Comparison of ENCODE assay signal across 1 cellular context in the genomic region with DNA sequence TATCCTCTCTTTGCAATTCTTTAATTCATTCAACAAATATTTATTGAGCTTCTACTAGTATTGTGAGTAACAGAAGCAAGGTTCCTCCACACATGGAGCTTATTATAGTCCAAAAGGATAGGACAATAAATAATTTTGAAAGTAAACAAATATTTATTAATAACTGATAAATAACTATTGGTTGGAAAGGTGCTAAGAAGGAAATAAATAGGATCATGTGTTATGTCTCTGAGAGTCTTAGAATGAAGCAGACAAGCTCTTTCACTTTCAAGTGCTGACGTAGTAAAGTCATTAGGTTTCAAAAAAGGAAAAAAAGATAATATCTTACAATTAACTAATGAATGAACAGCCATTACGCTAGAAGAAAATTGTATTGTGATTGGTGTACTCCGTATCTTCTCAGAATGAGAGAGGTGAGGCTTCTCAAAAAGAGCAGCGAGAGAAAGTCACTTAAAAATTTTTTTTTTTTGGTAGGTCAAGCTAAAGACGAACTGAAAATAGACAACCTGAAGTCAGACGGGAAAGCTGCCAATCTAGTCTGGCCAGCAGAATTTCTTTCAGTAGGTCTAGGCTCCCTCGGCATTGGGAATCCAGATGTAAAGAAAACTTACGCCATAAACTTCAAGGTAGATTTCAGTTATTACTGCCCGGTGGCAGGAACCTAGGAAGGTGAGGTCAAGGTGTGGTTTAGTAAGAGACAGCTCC.
TF ChIP-seq lines count a peak whose summit lies in the region.

No MANE protein-coding gene starts in this region.

TF ChIP-seq in K562, 482 proteins besides CTCF, POLR2A, EP300 and RAD21 (continued from another document and continues in another):
- TF ChIP-seq, protein P1, sequence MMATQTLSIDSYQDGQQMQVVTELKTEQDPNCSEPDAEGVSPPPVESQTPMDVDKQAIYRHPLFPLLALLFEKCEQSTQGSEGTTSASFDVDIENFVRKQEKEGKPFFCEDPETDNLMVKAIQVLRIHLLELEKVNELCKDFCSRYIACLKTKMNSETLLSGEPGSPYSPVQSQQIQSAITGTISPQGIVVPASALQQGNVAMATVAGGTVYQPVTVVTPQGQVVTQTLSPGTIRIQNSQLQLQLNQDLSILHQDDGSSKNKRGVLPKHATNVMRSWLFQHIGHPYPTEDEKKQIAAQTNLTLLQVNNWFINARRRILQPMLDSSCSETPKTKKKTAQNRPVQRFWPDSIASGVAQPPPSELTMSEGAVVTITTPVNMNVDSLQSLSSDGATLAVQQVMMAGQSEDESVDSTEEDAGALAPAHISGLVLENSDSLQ (IDR thresholded peaks at IDR 0.05), result peak; percentile 35; the same call in 1 of the 2 replicates
- TF ChIP-seq, protein P2, sequence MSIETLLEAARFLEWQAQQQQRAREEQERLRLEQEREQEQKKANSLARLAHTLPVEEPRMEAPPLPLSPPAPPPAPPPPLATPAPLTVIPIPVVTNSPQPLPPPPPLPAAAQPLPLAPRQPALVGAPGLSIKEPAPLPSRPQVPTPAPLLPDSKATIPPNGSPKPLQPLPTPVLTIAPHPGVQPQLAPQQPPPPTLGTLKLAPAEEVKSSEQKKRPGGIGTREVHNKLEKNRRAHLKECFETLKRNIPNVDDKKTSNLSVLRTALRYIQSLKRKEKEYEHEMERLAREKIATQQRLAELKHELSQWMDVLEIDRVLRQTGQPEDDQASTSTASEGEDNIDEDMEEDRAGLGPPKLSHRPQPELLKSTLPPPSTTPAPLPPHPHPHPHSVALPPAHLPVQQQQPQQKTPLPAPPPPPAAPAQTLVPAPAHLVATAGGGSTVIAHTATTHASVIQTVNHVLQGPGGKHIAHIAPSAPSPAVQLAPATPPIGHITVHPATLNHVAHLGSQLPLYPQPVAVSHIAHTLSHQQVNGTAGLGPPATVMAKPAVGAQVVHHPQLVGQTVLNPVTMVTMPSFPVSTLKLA (conservative IDR thresholded peaks at IDR 0.05), result 0 out of 4 replicates have a peak, but pooled peaks of 1 of the 2 experiments have one; percentile 24
- peak in 1 of 2 experiments; percentile 35; a peak in 1 of 4 replicates for TF ChIP-seq ARNT (IDR thresholded peaks at IDR 0.05)
- TF ChIP-seq POLR2H (tag; IDR thresholded peaks at IDR 0.05; ENCODE audit: low read depth), result no peak
- peak; percentile 9; the same call in 1 of the 2 replicates for TF ChIP-seq ZNF316 (IDR thresholded peaks at IDR 0.05)
- TF ChIP-seq TRIM24 (IDR thresholded peaks at IDR 0.05), result 0 out of 4 replicates have a peak, but pooled peaks of 1 of the 2 experiments have one; percentile 16
- no peak for TF ChIP-seq ZBED1 (IDR thresholded peaks at IDR 0.05)
- TF ChIP-seq, protein P3, sequence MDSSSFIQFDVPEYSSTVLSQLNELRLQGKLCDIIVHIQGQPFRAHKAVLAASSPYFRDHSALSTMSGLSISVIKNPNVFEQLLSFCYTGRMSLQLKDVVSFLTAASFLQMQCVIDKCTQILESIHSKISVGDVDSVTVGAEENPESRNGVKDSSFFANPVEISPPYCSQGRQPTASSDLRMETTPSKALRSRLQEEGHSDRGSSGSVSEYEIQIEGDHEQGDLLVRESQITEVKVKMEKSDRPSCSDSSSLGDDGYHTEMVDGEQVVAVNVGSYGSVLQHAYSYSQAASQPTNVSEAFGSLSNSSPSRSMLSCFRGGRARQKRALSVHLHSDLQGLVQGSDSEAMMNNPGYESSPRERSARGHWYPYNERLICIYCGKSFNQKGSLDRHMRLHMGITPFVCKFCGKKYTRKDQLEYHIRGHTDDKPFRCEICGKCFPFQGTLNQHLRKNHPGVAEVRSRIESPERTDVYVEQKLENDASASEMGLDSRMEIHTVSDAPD (CRISPR knock-in tag; IDR thresholded peaks at IDR 0.05), result no peak
- TF ChIP-seq RCOR1 (IDR thresholded peaks at IDR 0.05; ENCODE audit: borderline replicate concordance in 1 of 2, low read depth in 2 of 2, low read length in 2 of 2), result no peak
- TF ChIP-seq DACH1 (IDR thresholded peaks at IDR 0.05; ENCODE audit: partially characterized antibody), result peak; percentile 68
- TF ChIP-seq BRD9 (IDR thresholded peaks at IDR 0.05; ENCODE audit: low read depth, partially characterized antibody), result peak; percentile 52
- TF ChIP-seq NFIX (CRISPR knock-in tag; IDR thresholded peaks at IDR 0.05; ENCODE audit: low read depth), result no peak
- TF ChIP-seq KDM2B (CRISPR knock-in tag; IDR thresholded peaks at IDR 0.05), result no peak
- TF ChIP-seq, protein P4, sequence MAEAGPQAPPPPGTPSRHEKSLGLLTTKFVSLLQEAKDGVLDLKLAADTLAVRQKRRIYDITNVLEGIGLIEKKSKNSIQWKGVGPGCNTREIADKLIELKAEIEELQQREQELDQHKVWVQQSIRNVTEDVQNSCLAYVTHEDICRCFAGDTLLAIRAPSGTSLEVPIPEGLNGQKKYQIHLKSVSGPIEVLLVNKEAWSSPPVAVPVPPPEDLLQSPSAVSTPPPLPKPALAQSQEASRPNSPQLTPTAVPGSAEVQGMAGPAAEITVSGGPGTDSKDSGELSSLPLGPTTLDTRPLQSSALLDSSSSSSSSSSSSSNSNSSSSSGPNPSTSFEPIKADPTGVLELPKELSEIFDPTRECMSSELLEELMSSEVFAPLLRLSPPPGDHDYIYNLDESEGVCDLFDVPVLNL (CRISPR knock-in tag; IDR thresholded peaks at IDR 0.05; ENCODE audit: low read depth), result no peak
- TF ChIP-seq, protein P5, sequence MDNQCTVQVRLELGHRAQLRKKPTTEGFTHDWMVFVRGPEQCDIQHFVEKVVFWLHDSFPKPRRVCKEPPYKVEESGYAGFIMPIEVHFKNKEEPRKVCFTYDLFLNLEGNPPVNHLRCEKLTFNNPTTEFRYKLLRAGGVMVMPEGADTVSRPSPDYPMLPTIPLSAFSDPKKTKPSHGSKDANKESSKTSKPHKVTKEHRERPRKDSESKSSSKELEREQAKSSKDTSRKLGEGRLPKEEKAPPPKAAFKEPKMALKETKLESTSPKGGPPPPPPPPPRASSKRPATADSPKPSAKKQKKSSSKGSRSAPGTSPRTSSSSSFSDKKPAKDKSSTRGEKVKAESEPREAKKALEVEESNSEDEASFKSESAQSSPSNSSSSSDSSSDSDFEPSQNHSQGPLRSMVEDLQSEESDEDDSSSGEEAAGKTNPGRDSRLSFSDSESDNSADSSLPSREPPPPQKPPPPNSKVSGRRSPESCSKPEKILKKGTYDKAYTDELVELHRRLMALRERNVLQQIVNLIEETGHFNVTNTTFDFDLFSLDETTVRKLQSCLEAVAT (IDR thresholded peaks at IDR 0.05), result peak in 1 of 2 experiments; percentile 14; a peak in 1 of 4 replicates
- TF ChIP-seq HIVEP1 (CRISPR knock-in tag; IDR thresholded peaks at IDR 0.05), result no peak
- peak; percentile 61 for TF ChIP-seq HDAC2 (IDR thresholded peaks at IDR 0.05)
- TF ChIP-seq, protein P6, sequence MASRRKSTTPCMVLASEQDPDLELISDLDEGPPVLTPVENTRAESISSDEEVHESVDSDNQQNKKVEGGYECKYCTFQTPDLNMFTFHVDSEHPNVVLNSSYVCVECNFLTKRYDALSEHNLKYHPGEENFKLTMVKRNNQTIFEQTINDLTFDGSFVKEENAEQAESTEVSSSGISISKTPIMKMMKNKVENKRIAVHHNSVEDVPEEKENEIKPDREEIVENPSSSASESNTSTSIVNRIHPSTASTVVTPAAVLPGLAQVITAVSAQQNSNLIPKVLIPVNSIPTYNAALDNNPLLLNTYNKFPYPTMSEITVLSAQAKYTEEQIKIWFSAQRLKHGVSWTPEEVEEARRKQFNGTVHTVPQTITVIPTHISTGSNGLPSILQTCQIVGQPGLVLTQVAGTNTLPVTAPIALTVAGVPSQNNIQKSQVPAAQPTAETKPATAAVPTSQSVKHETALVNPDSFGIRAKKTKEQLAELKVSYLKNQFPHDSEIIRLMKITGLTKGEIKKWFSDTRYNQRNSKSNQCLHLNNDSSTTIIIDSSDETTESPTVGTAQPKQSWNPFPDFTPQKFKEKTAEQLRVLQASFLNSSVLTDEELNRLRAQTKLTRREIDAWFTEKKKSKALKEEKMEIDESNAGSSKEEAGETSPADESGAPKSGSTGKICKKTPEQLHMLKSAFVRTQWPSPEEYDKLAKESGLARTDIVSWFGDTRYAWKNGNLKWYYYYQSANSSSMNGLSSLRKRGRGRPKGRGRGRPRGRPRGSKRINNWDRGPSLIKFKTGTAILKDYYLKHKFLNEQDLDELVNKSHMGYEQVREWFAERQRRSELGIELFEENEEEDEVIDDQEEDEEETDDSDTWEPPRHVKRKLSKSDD (conservative IDR thresholded peaks at IDR 0.05; ENCODE audit: low read length), result no peak
- TF ChIP-seq, protein P7, sequence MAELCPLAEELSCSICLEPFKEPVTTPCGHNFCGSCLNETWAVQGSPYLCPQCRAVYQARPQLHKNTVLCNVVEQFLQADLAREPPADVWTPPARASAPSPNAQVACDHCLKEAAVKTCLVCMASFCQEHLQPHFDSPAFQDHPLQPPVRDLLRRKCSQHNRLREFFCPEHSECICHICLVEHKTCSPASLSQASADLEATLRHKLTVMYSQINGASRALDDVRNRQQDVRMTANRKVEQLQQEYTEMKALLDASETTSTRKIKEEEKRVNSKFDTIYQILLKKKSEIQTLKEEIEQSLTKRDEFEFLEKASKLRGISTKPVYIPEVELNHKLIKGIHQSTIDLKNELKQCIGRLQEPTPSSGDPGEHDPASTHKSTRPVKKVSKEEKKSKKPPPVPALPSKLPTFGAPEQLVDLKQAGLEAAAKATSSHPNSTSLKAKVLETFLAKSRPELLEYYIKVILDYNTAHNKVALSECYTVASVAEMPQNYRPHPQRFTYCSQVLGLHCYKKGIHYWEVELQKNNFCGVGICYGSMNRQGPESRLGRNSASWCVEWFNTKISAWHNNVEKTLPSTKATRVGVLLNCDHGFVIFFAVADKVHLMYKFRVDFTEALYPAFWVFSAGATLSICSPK (IDR thresholded peaks at IDR 0.05; ENCODE audit: borderline replicate concordance), result peak; percentile 61; the same call in 1 of the 2 replicates
- TF ChIP-seq SP2 (IDR thresholded peaks at IDR 0.05; ENCODE audit: extremely low read depth, low read depth, low read length, poor library complexity, severe bottlenecking), result no peak
- 0 out of 2 replicates have a peak, but pooled peaks have one; percentile 55 for TF ChIP-seq HLTF (IDR thresholded peaks at IDR 0.05)
- TF ChIP-seq RNF2 (IDR thresholded peaks at IDR 0.05), result no peak
- no peak for TF ChIP-seq ZNF175 (CRISPR knock-in tag; IDR thresholded peaks at IDR 0.05; ENCODE audit: low read depth)
- no peak for TF ChIP-seq ZNF644 (tag; IDR thresholded peaks at IDR 0.05; ENCODE audit: low read depth)
- TF ChIP-seq, protein P8, sequence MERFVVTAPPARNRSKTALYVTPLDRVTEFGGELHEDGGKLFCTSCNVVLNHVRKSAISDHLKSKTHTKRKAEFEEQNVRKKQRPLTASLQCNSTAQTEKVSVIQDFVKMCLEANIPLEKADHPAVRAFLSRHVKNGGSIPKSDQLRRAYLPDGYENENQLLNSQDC (CRISPR knock-in tag; IDR thresholded peaks at IDR 0.05), result 0 out of 2 replicates have a peak, but pooled peaks have one; percentile 15
- 0 out of 2 replicates have a peak, but pooled peaks have one; percentile 45 for TF ChIP-seq NFATC3 (IDR thresholded peaks at IDR 0.05)
- peak; percentile 43; the same call in 1 of the 2 replicates for TF ChIP-seq DPF2 (IDR thresholded peaks at IDR 0.05)
- TF ChIP-seq BCOR (IDR thresholded peaks at IDR 0.05), result no peak
- TF ChIP-seq, protein P9, sequence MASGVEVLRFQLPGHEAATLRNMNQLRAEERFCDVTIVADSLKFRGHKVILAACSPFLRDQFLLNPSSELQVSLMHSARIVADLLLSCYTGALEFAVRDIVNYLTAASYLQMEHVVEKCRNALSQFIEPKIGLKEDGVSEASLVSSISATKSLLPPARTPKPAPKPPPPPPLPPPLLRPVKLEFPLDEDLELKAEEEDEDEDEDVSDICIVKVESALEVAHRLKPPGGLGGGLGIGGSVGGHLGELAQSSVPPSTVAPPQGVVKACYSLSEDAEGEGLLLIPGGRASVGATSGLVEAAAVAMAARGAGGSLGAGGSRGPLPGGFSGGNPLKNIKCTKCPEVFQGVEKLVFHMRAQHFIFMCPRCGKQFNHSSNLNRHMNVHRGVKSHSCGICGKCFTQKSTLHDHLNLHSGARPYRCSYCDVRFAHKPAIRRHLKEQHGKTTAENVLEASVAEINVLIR (CRISPR knock-in tag; IDR thresholded peaks at IDR 0.05), result no peak
- TF ChIP-seq, protein P10, sequence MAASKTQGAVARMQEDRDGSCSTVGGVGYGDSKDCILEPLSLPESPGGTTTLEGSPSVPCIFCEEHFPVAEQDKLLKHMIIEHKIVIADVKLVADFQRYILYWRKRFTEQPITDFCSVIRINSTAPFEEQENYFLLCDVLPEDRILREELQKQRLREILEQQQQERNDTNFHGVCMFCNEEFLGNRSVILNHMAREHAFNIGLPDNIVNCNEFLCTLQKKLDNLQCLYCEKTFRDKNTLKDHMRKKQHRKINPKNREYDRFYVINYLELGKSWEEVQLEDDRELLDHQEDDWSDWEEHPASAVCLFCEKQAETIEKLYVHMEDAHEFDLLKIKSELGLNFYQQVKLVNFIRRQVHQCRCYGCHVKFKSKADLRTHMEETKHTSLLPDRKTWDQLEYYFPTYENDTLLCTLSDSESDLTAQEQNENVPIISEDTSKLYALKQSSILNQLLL (CRISPR knock-in tag; IDR thresholded peaks at IDR 0.05; ENCODE audit: borderline replicate concordance), result no peak
- TF ChIP-seq ZNF431 (CRISPR knock-in tag; IDR thresholded peaks at IDR 0.05), result no peak
- TF ChIP-seq, protein P11, sequence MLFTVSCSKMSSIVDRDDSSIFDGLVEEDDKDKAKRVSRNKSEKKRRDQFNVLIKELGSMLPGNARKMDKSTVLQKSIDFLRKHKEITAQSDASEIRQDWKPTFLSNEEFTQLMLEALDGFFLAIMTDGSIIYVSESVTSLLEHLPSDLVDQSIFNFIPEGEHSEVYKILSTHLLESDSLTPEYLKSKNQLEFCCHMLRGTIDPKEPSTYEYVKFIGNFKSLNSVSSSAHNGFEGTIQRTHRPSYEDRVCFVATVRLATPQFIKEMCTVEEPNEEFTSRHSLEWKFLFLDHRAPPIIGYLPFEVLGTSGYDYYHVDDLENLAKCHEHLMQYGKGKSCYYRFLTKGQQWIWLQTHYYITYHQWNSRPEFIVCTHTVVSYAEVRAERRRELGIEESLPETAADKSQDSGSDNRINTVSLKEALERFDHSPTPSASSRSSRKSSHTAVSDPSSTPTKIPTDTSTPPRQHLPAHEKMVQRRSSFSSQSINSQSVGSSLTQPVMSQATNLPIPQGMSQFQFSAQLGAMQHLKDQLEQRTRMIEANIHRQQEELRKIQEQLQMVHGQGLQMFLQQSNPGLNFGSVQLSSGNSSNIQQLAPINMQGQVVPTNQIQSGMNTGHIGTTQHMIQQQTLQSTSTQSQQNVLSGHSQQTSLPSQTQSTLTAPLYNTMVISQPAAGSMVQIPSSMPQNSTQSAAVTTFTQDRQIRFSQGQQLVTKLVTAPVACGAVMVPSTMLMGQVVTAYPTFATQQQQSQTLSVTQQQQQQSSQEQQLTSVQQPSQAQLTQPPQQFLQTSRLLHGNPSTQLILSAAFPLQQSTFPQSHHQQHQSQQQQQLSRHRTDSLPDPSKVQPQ (CRISPR knock-in tag; IDR thresholded peaks at IDR 0.05; ENCODE audit: borderline replicate concordance), result no peak
